8 cellular contexts compared by ENCODE assay signal in the genomic region with DNA sequence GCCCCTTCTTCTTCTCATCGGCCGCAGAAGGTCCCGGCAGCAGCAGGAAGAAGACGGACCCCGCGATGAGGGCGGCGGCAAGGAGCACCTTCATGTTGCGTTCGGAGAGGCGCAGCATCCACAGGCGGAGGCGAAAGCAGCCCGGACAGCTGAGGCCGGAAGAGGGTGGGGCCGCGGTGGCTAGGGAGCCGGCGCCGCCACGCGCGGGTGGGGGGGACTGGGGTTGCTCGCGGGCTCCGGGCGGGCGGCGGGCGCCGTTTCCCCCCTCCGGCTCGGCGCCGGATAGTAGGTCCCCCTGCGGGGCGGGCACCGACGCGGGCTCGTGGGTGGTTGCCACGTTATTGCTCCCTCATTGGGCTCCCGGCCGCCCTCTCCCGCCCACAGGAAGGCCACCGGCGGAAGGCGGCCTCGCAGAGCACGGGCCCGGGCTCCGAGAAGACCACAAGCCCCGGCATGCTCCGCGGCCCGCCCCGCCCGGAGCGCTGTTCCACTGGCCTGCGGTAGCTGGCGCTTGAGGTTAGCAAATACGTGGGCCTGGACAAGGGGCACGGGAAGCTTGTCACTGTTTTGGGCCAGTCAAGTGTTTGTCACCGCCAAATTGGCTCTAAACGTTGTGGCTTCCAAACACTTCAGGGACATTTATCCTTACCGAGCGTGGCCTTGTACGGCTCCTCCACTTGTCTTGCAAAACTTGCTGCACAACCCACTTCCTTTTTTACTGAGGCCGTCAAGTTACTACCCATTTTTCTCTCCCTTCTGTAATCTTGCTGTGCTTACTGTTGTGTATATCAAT. TPM values are rescaled to one million over a fixed set of nuclear protein-coding genes. Genes with fewer than 3 reads are reported as not detected.
DNase-seq lines count a peak whose midpoint lies in the region; ATAC-seq and TF ChIP-seq lines count a peak whose summit lies in the region.

A gene (minus strand): TSS at position 154 of the 793 bp plus-strand sequence. CDS start 36 bp downstream, at position 118.

- peak; percentile 57 for TF ChIP-seq RAD21 in IMR-90 (IDR thresholded peaks at IDR 0.05; ENCODE audit: low read length)

- peaks cover 16% of the 10 kb centered on the region for H3K9me1 ChIP-seq in IMR-90 (ENCODE audit: insufficient read depth, low read length)

- DNase-seq in DMS153 (lab: John Stamatoyannopoulos, UW) (peak; percentile 91), IMR-90 (peak; percentile 97), OCI-LY7 (ENCODE audit: low spot score) (peak; percentile 98), activated T-cell treated with anti-CD3 and anti-CD28 coated beads for 24 hours (ENCODE audit: low read depth) (peak; percentile 96), epithelial cell of esophagus (ENCODE audit: low read depth) (peak; percentile 99), mucosa of gallbladder (ENCODE audit: low spot score) (peak; percentile 98)
- DNase-seq in stimulated activated CD8-positive, alpha-beta memory T cell treated with anti-CD3 and anti-CD28 coated beads, Interleukin-4, amount 100 ng/mL, for 4 hours (ENCODE audit: low read depth in 2 of 2, low spot score in 1 of 2), result peak; percentile 90 to 97

- no peaks in the 10 kb centered on the region for H3K27me3 ChIP-seq in IMR-90 (ENCODE audit: control insufficient read depth, insufficient read depth, low read length)

- peak within 1 kb of the TSS; percentile 93 for H3K4me2 ChIP-seq in IMR-90 (ENCODE audit: low read depth, low read length)
- peak within 1 kb of the TSS; percentile 80 for H3K4me2 ChIP-seq in OCI-LY7 (ENCODE audit: low read length)

- H2BK20ac ChIP-seq in IMR-90 (ENCODE audit: low read depth, low read length), result no peak within 1 kb of the TSS

- POLR2A ChIA-PET in IMR-90 (lab: Charles Lee; ENCODE audit: unreplicated experiment) (interaction anchor here (0.6 to 1.6 kb wide), 4 partner anchors 9 to 1022 kb away, joined by 3 to 7 read pairs (median 4); a partner anchor contains a TSS), OCI-LY7 (lab: Charles Lee) (interaction anchor here (0.5 to 2.0 kb wide), 7 partner anchors 10 to 214 kb away, joined by 3 to 14 read pairs (median 3); no protein-coding TSS in a partner anchor)

- H2BK120ac ChIP-seq in IMR-90 (ENCODE audit: low read depth, low read length), result peak within 1 kb of the TSS; percentile 43

- peak within 1 kb of the TSS; percentile 45; the same call in 1 of the 3 replicates for H2BK15ac ChIP-seq in IMR-90 (ENCODE audit: low read depth, low read length)

- peak within 1 kb of the TSS; percentile 93 for H4K5ac ChIP-seq in IMR-90 (ENCODE audit: low read depth, low read length)

- peak within 1 kb of the TSS; percentile 98 for H3K14ac ChIP-seq in IMR-90 (replicated peaks; ENCODE audit: low read depth, low read length)

- in situ Hi-C loops in IMR-90 (cut with MboI; ENCODE audit: low sequenced_read_pairs), result no loop called here

- H3K9me3 ChIP-seq in IMR-90 (ENCODE audit: control insufficient read depth, insufficient read depth, low read length) (no peaks in the 10 kb centered on the region), OCI-LY7 (ENCODE audit: low read length) (no peaks in the 10 kb centered on the region)

- peak within 1 kb of the TSS; percentile 86 for H2BK5ac ChIP-seq in IMR-90 (ENCODE audit: low read depth, low read length, poor library complexity, severe bottlenecking)

- H4K20me1 ChIP-seq in IMR-90 (ENCODE audit: insufficient read depth, low read length) (peaks cover 31% of the 10 kb centered on the region), OCI-LY7 (ENCODE audit: insufficient read depth, low read length) (no peaks in the 10 kb centered on the region)

- peak within 1 kb of the TSS; percentile 93 for H2AK5ac ChIP-seq in IMR-90 (ENCODE audit: low read depth, low read length)

- H3K4ac ChIP-seq in IMR-90 (ENCODE audit: low read depth, low read length), result peak within 1 kb of the TSS; percentile 97

- H3K4me1 ChIP-seq in IMR-90 (ENCODE audit: control insufficient read depth, insufficient read depth, low read length) (peaks cover 6% of the 10 kb centered on the region), OCI-LY7 (ENCODE audit: insufficient read depth, low read length, poor library complexity, severe bottlenecking) (peaks cover 29% of the 10 kb centered on the region)

- CTCF ChIA-PET in IMR-90 (lab: Yijun Ruan, JAX) (interaction anchor here (0.5 to 1.4 kb wide), 5 partner anchors 9 to 186 kb away, joined by 3 to 5 read pairs (median 4); no protein-coding TSS in a partner anchor), OCI-LY7 (lab: Charles Lee; ENCODE audit: unreplicated experiment) (interaction anchor here (0.6 to 1.2 kb wide), 2 partner anchors 10 to 867 kb away, joined by 3 read pairs; no protein-coding TSS in a partner anchor)

- BruUV-seq in IMR-90 (replicated peaks; lab: Mats Ljungman, UMichigan) (no TSS peak), OCI-LY7 (replicated peaks; lab: Mats Ljungman, UMichigan) (no TSS peak)

- TF ChIP-seq CTCF in IMR-90 (conservative IDR thresholded peaks at IDR 0.05; ENCODE audit: low read depth, low read length) (peak; percentile 51), OCI-LY7 (conservative IDR thresholded peaks at IDR 0.05; ENCODE audit: low read length) (peak; percentile 70), epithelial cell of esophagus (IDR thresholded peaks at IDR 0.05; ENCODE audit: insufficient read depth, low read depth, low read length, missing control alignments) (peak; percentile 42)

- H3K23ac ChIP-seq in IMR-90 (ENCODE audit: low read depth, low read length), result peak within 1 kb of the TSS; percentile 92

- ATAC-seq in GM21528 (IDR thresholded peaks at IDR 0.05; ENCODE audit: low FRiP score, unreplicated experiment) (peak; percentile 84), IMR-90 (ENCODE audit: low read depth) (peak; percentile 93)

- peak within 1 kb of the TSS; percentile 61 for H3K18ac ChIP-seq in IMR-90 (ENCODE audit: low read depth, low read length)

- peaks cover 27% of the 10 kb centered on the region for H3K79me2 ChIP-seq in OCI-LY7 (ENCODE audit: insufficient read depth, low read depth, low read length)

- H4K91ac ChIP-seq in IMR-90 (ENCODE audit: insufficient read depth, low read depth, low read length), result peak within 1 kb of the TSS; percentile 89

- peak within 1 kb of the TSS; percentile 93 for H3K56ac ChIP-seq in IMR-90 (ENCODE audit: extremely low read depth, insufficient read depth, low read length)

- H3K9ac ChIP-seq in IMR-90 (ENCODE audit: low read depth, low read length), result peak within 1 kb of the TSS; percentile 97

- peaks cover 19 to 32% of the 10 kb centered on the region in 2 experiments for H3K79me1 ChIP-seq in IMR-90 (ENCODE audit: low read depth in 1 of 2, low read length in 2 of 2)

- H3K9me2 ChIP-seq in OCI-LY7 (ENCODE audit: insufficient read depth, low read length), result no peaks in the 10 kb centered on the region

- peak; percentile 98 for TF ChIP-seq POLR2A in IMR-90 (IDR thresholded peaks at IDR 0.05; ENCODE audit: low read depth, low read length)

- H3K4me3 ChIP-seq in IMR-90 (ENCODE audit: insufficient read depth, low read depth, low read length), result peak within 1 kb of the TSS; percentile 92
- peak within 1 kb of the TSS; percentile 86 for H3K4me3 ChIP-seq in OCI-LY7 (ENCODE audit: low read depth, low read length, poor library complexity, severe bottlenecking)
- peak within 1 kb of the TSS; percentile 94 for H3K4me3 ChIP-seq in epithelial cell of esophagus (ENCODE audit: low read length)

- peaks cover 27% of the 10 kb centered on the region for H3K36me3 ChIP-seq in IMR-90 (ENCODE audit: control insufficient read depth, insufficient read depth, low read length)
- H3K36me3 ChIP-seq in OCI-LY7 (ENCODE audit: insufficient read depth, low read length), result peaks cover 32% of the 10 kb centered on the region

- H2AFZ ChIP-seq in IMR-90 (replicated peaks; ENCODE audit: low read length, poor library complexity) (peak within 1 kb of the TSS; percentile 96), OCI-LY7 (ENCODE audit: low read length) (peak within 1 kb of the TSS; percentile 79)

- H4K8ac ChIP-seq in IMR-90 (ENCODE audit: low read depth in 2 of 2, low read length in 2 of 2), result peak within 1 kb of the TSS; percentile 96 to 99

- peak within 1 kb of the TSS; percentile 99 for H2AK9ac ChIP-seq in IMR-90 (replicated peaks; ENCODE audit: low read depth, low read length, poor library complexity)

- H3K27ac ChIP-seq in IMR-90 (ENCODE audit: insufficient read depth, low read length) (peak within 1 kb of the TSS; percentile 97), OCI-LY7 (ENCODE audit: low read depth, low read length, poor library complexity, severe bottlenecking) (peak within 1 kb of the TSS; percentile 65)

- 0% methylated on average over 25 of the region's 69 CpGs; no CpG with 5 or more reads in 1 of the 2 experiments for WGBS in IMR-90 (ENCODE audit: extremely low coverage in 2 of 2, insufficient read length in 1 of 2), 2 experiments

- intact Hi-C loops in IMR-90 (cut with micrococcal nuclease), result loop anchor here (1.0 kb wide), 2 partner anchors 193 to 215 kb away; a partner anchor contains a TSS
- intact Hi-C loops in OCI-LY7 (cut with micrococcal nuclease; ENCODE audit: unreplicated experiment), result loop anchor here (2.0 to 5.0 kb wide), 2 partner anchors 194 to 224 kb away; a partner anchor contains a TSS

- dilution Hi-C loops in IMR-90 (cut with HindIII; ENCODE audit: low sequenced_read_pairs, unreplicated experiment), result no loop called here

TF ChIP-seq in IMR-90, 13 proteins besides CTCF, POLR2A, EP300 and RAD21 (continues in another document):
- TF ChIP-seq MXI1 (IDR thresholded peaks at IDR 0.05; ENCODE audit: borderline replicate concordance, low read depth, low read length) (peak; percentile 15; the same call in 1 of the 2 replicates), FOS (IDR thresholded peaks at IDR 0.05; ENCODE audit: low read depth, low read length) (no peak), MAFK (IDR thresholded peaks at IDR 0.05; ENCODE audit: low read depth, low read length) (no peak), CEBPB (IDR thresholded peaks at IDR 0.05; ENCODE audit: low read depth, low read length) (no peak), MAZ (IDR thresholded peaks at IDR 0.05; ENCODE audit: borderline replicate concordance, low read depth, low read length) (peak; percentile 85)
- TF ChIP-seq, protein P1, sequence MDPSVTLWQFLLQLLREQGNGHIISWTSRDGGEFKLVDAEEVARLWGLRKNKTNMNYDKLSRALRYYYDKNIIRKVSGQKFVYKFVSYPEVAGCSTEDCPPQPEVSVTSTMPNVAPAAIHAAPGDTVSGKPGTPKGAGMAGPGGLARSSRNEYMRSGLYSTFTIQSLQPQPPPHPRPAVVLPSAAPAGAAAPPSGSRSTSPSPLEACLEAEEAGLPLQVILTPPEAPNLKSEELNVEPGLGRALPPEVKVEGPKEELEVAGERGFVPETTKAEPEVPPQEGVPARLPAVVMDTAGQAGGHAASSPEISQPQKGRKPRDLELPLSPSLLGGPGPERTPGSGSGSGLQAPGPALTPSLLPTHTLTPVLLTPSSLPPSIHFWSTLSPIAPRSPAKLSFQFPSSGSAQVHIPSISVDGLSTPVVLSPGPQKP (IDR thresholded peaks at IDR 0.05; ENCODE audit: borderline replicate concordance, low read depth, low read length), result no peak

RNA-seq across cellular contexts. Expression of the gene that starts here (rescaled TPM):
- total RNA-seq in IMR-90 (2012; rRNA removed) (1,601 and 1,682 TPM in 2 replicates), OCI-LY7 (2022) (248 and 307 TPM in 2 replicates), mucosa of gallbladder (481 TPM)
- polyA plus RNA-seq in IMR-90 (2012; rRNA removed), result 1,358 and 1,517 TPM in 2 replicates
- 966 and 972 TPM in 2 replicates for polyA plus RNA-seq in IMR-90 (2012; cell fraction: cytosol; rRNA removed)
- polyA plus RNA-seq in IMR-90 (2012; cell fraction: nucleus; rRNA removed; ENCODE audit: low replicate concordance), result 233 and 548 TPM in 2 replicates
- 243 and 263 TPM in 2 replicates for total RNA-seq in OCI-LY7 (2014; rRNA removed; shearing (Covaris generic))

Comparison
In these comparisons a context has a peak if more than half of its experiments do, and no peak if none do; other contexts are left out.
1. Peak in every context shown above with its lines: DNase-seq, ATAC-seq, H3K4me3 ChIP-seq and H3K27ac ChIP-seq.